Comparison of ENCODE assay signal across 26 cellular contexts in genomic region chr4:3299538-3300197, GRCh38. TPM values are rescaled to one million over a fixed set of nuclear protein-coding genes. Genes with fewer than 3 reads are reported as not detected.
A peak's percentile ranks its signal among the peaks of the same experiment; 100 is the strongest.
DNase-seq lines count a peak whose midpoint lies in the region; ATAC-seq and TF ChIP-seq lines count a peak whose summit lies in the region.
"Had no signal": no experiment of that assay in that cellular context is flagged by ENCODE, and none has a peak within 500 bp of the region (broad histone marks: within the 10 kb centered on the region; RNA-seq: fewer than 3 reads in every experiment).

No MANE protein-coding gene starts in this region.

- WGBS in right lobe of liver (ENCODE audit: insufficient coverage, low coverage, low lambda C conversion rate, missing lambda C conversion rate): 39% methylated on average over 6 of the region's 15 CpGs
- 63 to 64% methylated on average over 12 to 13 of the region's 15 CpGs for WGBS in esophagus squamous epithelium, 2 donors

- H3K4me1 Mint-ChIP-seq in brain: peaks cover 97% of the 10 kb centered on the region

- no peaks in the 10 kb centered on the region for H3F3A ChIP-seq in Loucy (ENCODE audit: low read depth)

- peaks cover 3 to 29% (median 15%) of the 10 kb centered on the region in 5 experiments for H3K9me3 Mint-ChIP-seq in brain
- H3K9me3 Mint-ChIP-seq: activated naive CD4-positive, alpha-beta T cell treated with anti-CD3 and anti-CD28 coated beads, Interleukin-2, amount 10 ng/mL, durations not matched to agents 7 days and 5 days; GM23338; T-helper 1 cell treated with Interleukin-12 subunit alpha and Interleukin-12 subunit beta and Interleukin-4 antibody, amounts not matched to agents 30 μg/mL and 1 μg/mL, for 36 hours had no signal

- H3K27me3 Mint-ChIP-seq in brain: no peaks in the 10 kb centered on the region

- ATAC-seq in right lobe of liver: peak in 1 of 4 donors; percentile 4
- no peak for ATAC-seq in HG02870 (IDR thresholded peaks at IDR 0.05; ENCODE audit: unreplicated experiment)
- no peak for ATAC-seq in GM19467 (IDR thresholded peaks at IDR 0.05; ENCODE audit: unreplicated experiment)
- ATAC-seq: heart left ventricle; right cardiac atrium; stimulated activated naive CD8-positive, alpha-beta T cell treated with anti-CD3 and anti-CD28 coated beads, Interleukin-15, Interleukin-2, amounts not matched to agents 100 U/mL and 50 U/mL, for 24 hours had no signal

- H3K4me3 ChIP-seq in Loucy (ENCODE audit: low read length, poor library complexity, severe bottlenecking) (peak overlapping the region; percentile 61), right lobe of liver (no peak overlapping the region), esophagus squamous epithelium (no peak overlapping the region)
- H3K4me3 ChIP-seq: GM23338, heart left ventricle, ovary, SJSA1, tibial artery had no signal

- no peak overlapping the region for H2AFZ ChIP-seq in Loucy (ENCODE audit: low read length)
- H2AFZ ChIP-seq: GM23338 had no signal

- no peaks in the 10 kb centered on the region for H3K9me3 ChIP-seq in Loucy (ENCODE audit: insufficient read depth, low read depth, low read length)
- no peaks in the 10 kb centered on the region for H3K9me3 ChIP-seq in right lobe of liver
- peaks cover 0 to 7% (median 6%) of the 10 kb centered on the region in 3 donors for H3K9me3 ChIP-seq in esophagus squamous epithelium
- H3K9me3 ChIP-seq: ovary, SJSA1 had no signal

- peaks cover 96% of the 10 kb centered on the region for H3K79me2 ChIP-seq in Loucy (ENCODE audit: insufficient read depth, low read length)

- H3K9ac ChIP-seq in Loucy (ENCODE audit: low read depth, low read length, poor library complexity, severe bottlenecking): peak overlapping the region; percentile 30

- H3K36me3 ChIP-seq in Loucy (ENCODE audit: insufficient read depth, low read length) (no peaks in the 10 kb centered on the region), right lobe of liver (no peaks in the 10 kb centered on the region), esophagus squamous epithelium (no peaks in the 10 kb centered on the region)
- H3K36me3 ChIP-seq: heart left ventricle, ovary, SJSA1, tibial artery had no signal

- H3K4me1 ChIP-seq in Loucy (ENCODE audit: insufficient read depth, low read length, poor library complexity, severe bottlenecking): peaks cover 86% of the 10 kb centered on the region
- no peaks in the 10 kb centered on the region for H3K4me1 ChIP-seq in right lobe of liver
- H3K4me1 ChIP-seq in esophagus squamous epithelium: peaks cover 0 to 58% (median 21%) of the 10 kb centered on the region in 3 donors

- H3K27ac Mint-ChIP-seq in brain: peak overlapping the region; percentile 37 to 97 (median 91)
- H3K27ac Mint-ChIP-seq: activated naive CD4-positive, alpha-beta T cell treated with anti-CD3 and anti-CD28 coated beads, Interleukin-2, amount 10 ng/mL, durations not matched to agents 7 days and 5 days; GM23338; T-helper 1 cell treated with Interleukin-12 subunit alpha and Interleukin-12 subunit beta and Interleukin-4 antibody, amounts not matched to agents 30 μg/mL and 1 μg/mL, for 36 hours had no signal

- no peak overlapping the region for H3K27ac ChIP-seq in right lobe of liver
- H3K27ac ChIP-seq in temporal lobe (ENCODE audit: low read depth, low read length): peak overlapping the region; percentile 13
- no peak overlapping the region for H3K27ac ChIP-seq in esophagus squamous epithelium
- H3K27ac ChIP-seq: heart left ventricle, ovary, SJSA1, tibial artery had no signal

- peak overlapping the region; percentile 36 to 84 (median 56) for H3K4me3 Mint-ChIP-seq in brain
- H3K4me3 Mint-ChIP-seq: activated naive CD4-positive, alpha-beta T cell treated with anti-CD3 and anti-CD28 coated beads, Interleukin-2, amount 10 ng/mL, durations not matched to agents 7 days and 5 days; CD4-positive, alpha-beta memory T cell; GM23338; T-helper 1 cell treated with Interleukin-12 subunit alpha and Interleukin-12 subunit beta and Interleukin-4 antibody, amounts not matched to agents 30 μg/mL and 1 μg/mL, for 36 hours had no signal

- TF ChIP-seq CTCF in Loucy (conservative IDR thresholded peaks at IDR 0.05; ENCODE audit: low read length) (no peak), brain (conservative IDR thresholded peaks at IDR 0.05) (no peak), right lobe of liver (IDR thresholded peaks at IDR 0.05) (no peak), esophagus squamous epithelium (IDR thresholded peaks at IDR 0.05) (no peak)

- intact Hi-C loops in right lobe of liver (cut with DNase I): no loop called here
- intact Hi-C loops in esophagus squamous epithelium (cut with DNase I): no loop called here

- peaks cover 77% of the 10 kb centered on the region for H4K20me1 ChIP-seq in Loucy (ENCODE audit: insufficient read depth, low read length, poor library complexity, severe bottlenecking)

- H3K9me2 ChIP-seq in Loucy (replicated peaks; ENCODE audit: low read depth, low read length): no peaks in the 10 kb centered on the region

- H3K27me3 ChIP-seq in Loucy (ENCODE audit: insufficient read depth, low read length, poor library complexity, severe bottlenecking): no peaks in the 10 kb centered on the region
- H3K27me3 ChIP-seq in right lobe of liver: no peaks in the 10 kb centered on the region
- H3K27me3 ChIP-seq in esophagus squamous epithelium: no peaks in the 10 kb centered on the region
- H3K27me3 ChIP-seq: heart left ventricle, ovary, SJSA1, tibial artery had no signal

- DNase-seq in right lobe of liver (peak; percentile 6 to 22 (median 20)), esophagus squamous epithelium (lab: John Stamatoyannopoulos, UW) (no peak)
- DNase-seq: activated CD4-positive, alpha-beta T cell treated with anti-CD3 and anti-CD28 coated beads for 1 hour; activated naive CD4-positive, alpha-beta T cell treated with anti-CD3 and anti-CD28 coated beads, Interleukin-2, amount 10 ng/mL, durations not matched to agents 7 days and 5 days; activated T-cell treated with anti-CD3 and anti-CD28 coated beads, Interleukin-2, amount 50 U/mL, for 48 hours; CD4-positive, alpha-beta memory T cell; foreskin fibroblast; KG1; NCI-H1436; NCI-H2171 treated with DMSO at 0.1 percent for 48 hours; NCI-H526 treated with DMSO at 0.1 percent for 48 hours; right cardiac atrium; stimulated activated naive CD8-positive, alpha-beta T cell treated with anti-CD3 and anti-CD28 coated beads, Interleukin-15, Interleukin-2, amounts not matched to agents 100 U/mL and 50 U/mL, for 24 hours had no signal

- H3K36me3 Mint-ChIP-seq in brain: peaks cover 36% of the 10 kb centered on the region

- H3K4me2 ChIP-seq in Loucy (ENCODE audit: low read depth, low read length, poor library complexity, severe bottlenecking): peak overlapping the region; percentile 99
- H3K4me2 ChIP-seq: GM23338 had no signal

- TF ChIP-seq POLR2A in right lobe of liver (IDR thresholded peaks at IDR 0.05) (no peak), esophagus squamous epithelium (IDR thresholded peaks at IDR 0.05) (no peak)

RNA-seq across cellular contexts. Expression of gene RGS12, which starts 6.8 kb away (rescaled TPM):
- polyA plus RNA-seq in brain (ENCODE audit: insufficient read depth, low read depth, low replicate concordance): 59.4 TPM
- total RNA-seq in right lobe of liver (10 to 100 TPM; 15.0 to 29.6 (median 22.1) TPM), temporal lobe (110 TPM), esophagus squamous epithelium (10 to 100 TPM; 39.0 to 74.7 (median 69.9) TPM)

RNA-seq across cellular contexts. Expression of gene MSANTD1, which starts 50.7 kb away (rescaled TPM):
- 0.51 TPM for polyA plus RNA-seq in brain (ENCODE audit: insufficient read depth, low read depth, low replicate concordance)
- under 1 TPM in 5 of 6 experiments, not detected in 1; 0.46 to 0.84 (median 0.64) TPM for total RNA-seq in right lobe of liver
- 3.4 TPM for total RNA-seq in temporal lobe
- total RNA-seq in esophagus squamous epithelium: under 1 TPM in 3 of 4 donors, not detected in 1; 0.15 to 0.95 (median 0.18) TPM
- total RNA-seq: epithelial cell of proximal tubule, HT1080 had no signal
